ENCODE assay signal across 8 cellular contexts in the genomic region with DNA sequence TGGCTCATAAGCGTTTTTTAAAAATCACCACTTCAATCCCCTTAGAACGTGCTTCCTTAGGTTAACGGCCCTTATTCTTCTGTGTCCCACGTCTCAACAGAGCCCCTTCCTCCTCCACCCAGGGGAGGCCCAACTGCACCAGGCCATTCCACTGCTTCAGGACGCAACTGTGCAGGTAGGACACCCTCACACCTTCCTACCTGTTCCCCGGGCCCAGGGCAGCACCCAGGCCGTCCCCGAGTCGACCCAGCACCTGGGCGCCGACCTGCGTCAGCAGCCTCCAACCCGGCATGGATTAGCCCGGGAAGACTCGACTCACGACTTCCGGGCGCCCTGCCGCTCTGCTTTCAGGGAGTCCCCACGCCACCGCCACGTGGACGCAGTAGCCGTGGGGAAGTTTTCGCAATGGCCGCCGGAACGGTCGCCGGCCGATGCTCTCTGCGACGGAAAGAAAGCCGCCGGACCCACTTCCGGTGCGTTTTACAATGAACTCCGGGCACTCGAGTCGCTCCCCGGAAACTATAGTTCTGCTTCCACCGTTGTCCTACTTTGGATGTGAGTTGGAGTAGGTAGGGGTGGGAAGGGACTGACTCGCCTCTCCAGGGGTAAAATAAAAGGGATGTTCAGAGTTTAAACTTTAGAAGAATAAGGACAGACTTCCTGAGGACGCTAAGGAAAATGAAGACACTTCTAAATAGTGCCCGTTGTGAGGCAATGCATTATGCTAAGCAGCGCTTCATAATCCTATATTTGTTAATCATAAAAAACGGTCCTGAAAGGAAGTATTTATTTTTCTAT. TPM values are rescaled to one million over a fixed set of nuclear protein-coding genes. Genes with fewer than 3 reads are reported as not detected.
DNase-seq lines count a peak whose midpoint lies in the region; ATAC-seq and TF ChIP-seq lines count a peak whose summit lies in the region.

TSS of gene MRPL3 (minus strand) at position 442 of the 798 bp plus-strand sequence. CDS start at position 292, 150 bp downstream.

- intact Hi-C loops in activated CD4-positive, alpha-beta memory T cell treated with anti-CD3 and anti-CD28 coated beads for 36 hours (cut with micrococcal nuclease), result loop anchor here (1.0 to 5.0 kb wide), 5 partner anchors 11 to 756 kb away; partner anchors contain the start of genes ASTE1, ATP2C1, NEK11 and NUDT16

- H3K27me3 Mint-ChIP-seq in CD4-positive, CD25-positive, alpha-beta regulatory T cell, result peaks cover 7% of the 10 kb centered on the region
- H3K27me3 Mint-ChIP-seq in activated CD4-positive, alpha-beta memory T cell treated with anti-CD3 and anti-CD28 coated beads for 36 hours, result no peaks in the 10 kb centered on the region

- whole genome bisulfite sequencing in liver, result 3% methylated on average over 47 of the region's 47 CpGs

- peak within 1 kb of the TSS; percentile 77 for H3K27ac ChIP-seq in CD4-positive, CD25-positive, alpha-beta regulatory T cell (ENCODE audit: insufficient read depth, low read length, poor library complexity, severe bottlenecking)
- H3K27ac ChIP-seq in duodenal mucosa (ENCODE audit: low read depth, low read length) (no peak within 1 kb of the TSS), liver (ENCODE audit: low read depth in 1 of 2, low read length in 2 of 2) (peak within 1 kb of the TSS; percentile 72 to 87)

- peaks cover 24 to 51% (median 36%) of the 10 kb centered on the region in 4 donors for H3K4me1 Mint-ChIP-seq in CD4-positive, CD25-positive, alpha-beta regulatory T cell
- H3K4me1 Mint-ChIP-seq in activated CD4-positive, alpha-beta memory T cell treated with anti-CD3 and anti-CD28 coated beads for 36 hours (ENCODE audit: low read depth), result peaks cover 32% of the 10 kb centered on the region

- CTCF ChIA-PET in activated CD4-positive, alpha-beta memory T cell treated with anti-CD3 and anti-CD28 coated beads for 36 hours (lab: Charles Lee), result no interaction called here

- TF ChIP-seq CTCF in liver (IDR thresholded peaks at IDR 0.05; ENCODE audit: low read depth, low read length, missing input control), result no peak

- POLR2A ChIA-PET in activated CD4-positive, alpha-beta memory T cell treated with anti-CD3 and anti-CD28 coated beads for 36 hours (lab: Charles Lee), result no interaction called here

- H3K36me3 Mint-ChIP-seq in CD4-positive, CD25-positive, alpha-beta regulatory T cell, result peaks cover 20% of the 10 kb centered on the region
- peaks cover 27% of the 10 kb centered on the region for H3K36me3 Mint-ChIP-seq in activated CD4-positive, alpha-beta memory T cell treated with anti-CD3 and anti-CD28 coated beads for 36 hours

- peak; percentile 72 to 93 (median 81) for DNase-seq in CD4-positive, CD25-positive, alpha-beta regulatory T cell
- DNase-seq in NCI-H774 (lab: John Stamatoyannopoulos, UW), result peak; percentile 92
- peak; percentile 91 for DNase-seq in activated CD4-positive, alpha-beta memory T cell treated with anti-CD3 and anti-CD28 coated beads for 36 hours
- peak; percentile 84 for DNase-seq in stimulated activated CD4-positive, alpha-beta T cell treated with anti-CD3 and anti-CD28 coated beads, Interleukin-4, amount 100 ng/mL, for 1 hour

- TF ChIP-seq RAD21 in liver (IDR thresholded peaks at IDR 0.05), result peak; percentile 61 to 64

- H3K4me3 Mint-ChIP-seq in CD4-positive, CD25-positive, alpha-beta regulatory T cell, result peak within 1 kb of the TSS; percentile 97 to 99 (median 99)
- H3K4me3 Mint-ChIP-seq in activated CD4-positive, alpha-beta memory T cell treated with anti-CD3 and anti-CD28 coated beads for 36 hours, result peak within 1 kb of the TSS; percentile 99

- H3K27me3 ChIP-seq in CD4-positive, CD25-positive, alpha-beta regulatory T cell (ENCODE audit: control insufficient read depth, insufficient read depth, low read length), result peaks cover 10% of the 10 kb centered on the region
- peaks cover 0 to 10% of the 10 kb centered on the region in 2 donors for H3K27me3 ChIP-seq in duodenal mucosa (ENCODE audit: control insufficient read depth in 1 of 2, insufficient read depth in 2 of 2, low read length in 2 of 2)
- H3K27me3 ChIP-seq in liver (ENCODE audit: control insufficient read depth in 4 of 4, insufficient read depth in 4 of 4, low read length in 3 of 4), result peaks cover 0 to 4% (median 2%) of the 10 kb centered on the region in 4 donors

- peaks cover 0 to 3% (median 0%) of the 10 kb centered on the region in 7 donors for H3K9me3 Mint-ChIP-seq in CD4-positive, CD25-positive, alpha-beta regulatory T cell
- H3K9me3 Mint-ChIP-seq in activated CD4-positive, alpha-beta memory T cell treated with anti-CD3 and anti-CD28 coated beads for 36 hours, result no peaks in the 10 kb centered on the region

- H3K4me3 ChIP-seq in CD4-positive, CD25-positive, alpha-beta regulatory T cell (ENCODE audit: low read depth, low read length), result peak within 1 kb of the TSS; percentile 95
- H3K4me3 ChIP-seq in duodenal mucosa (ENCODE audit: low read depth in 1 of 2, low read length in 2 of 2) (peak within 1 kb of the TSS; percentile 98 to 99), liver (ENCODE audit: low read depth in 1 of 3, low read length in 3 of 3) (peak within 1 kb of the TSS; percentile 67 to 94 (median 87))

- ATAC-seq in CD4-positive, CD25-positive, alpha-beta regulatory T cell (ENCODE audit: low read depth in 2 of 2), result peak; percentile 87 to 92
- peak; percentile 96 for ATAC-seq in GM19438 (IDR thresholded peaks at IDR 0.05; ENCODE audit: low read depth, unreplicated experiment)
- peak; percentile 97 for ATAC-seq in HG03571 (IDR thresholded peaks at IDR 0.05; ENCODE audit: unreplicated experiment)

- H3K9ac ChIP-seq in duodenal mucosa (ENCODE audit: low read depth in 1 of 2, low read length in 2 of 2) (peak within 1 kb of the TSS; percentile 87 to 94), liver (ENCODE audit: low read depth in 1 of 2, low read length in 2 of 2) (peak within 1 kb of the TSS; percentile 63)

- peaks cover 23% of the 10 kb centered on the region for H3K4me1 ChIP-seq in CD4-positive, CD25-positive, alpha-beta regulatory T cell (ENCODE audit: control insufficient read depth, insufficient read depth, low read length, poor library complexity, severe bottlenecking)
- peaks cover 13 to 23% of the 10 kb centered on the region in 2 donors for H3K4me1 ChIP-seq in duodenal mucosa (ENCODE audit: control insufficient read depth in 1 of 2, insufficient read depth in 2 of 2, low read length in 2 of 2)
- peaks cover 0 to 21% (median 7%) of the 10 kb centered on the region in 4 donors for H3K4me1 ChIP-seq in liver (ENCODE audit: control insufficient read depth in 4 of 4, insufficient read depth in 4 of 4, low read length in 3 of 4)

- H3K9me3 ChIP-seq in CD4-positive, CD25-positive, alpha-beta regulatory T cell (ENCODE audit: control insufficient read depth in 2 of 2, low read length in 2 of 2), result no peaks in the 10 kb centered on the region
- H3K9me3 ChIP-seq in duodenal mucosa (ENCODE audit: control insufficient read depth in 1 of 2, low read length in 2 of 2) (no peaks in the 10 kb centered on the region), liver (ENCODE audit: control insufficient read depth in 4 of 4, low read length in 3 of 4) (no peaks in the 10 kb centered on the region)

- peaks cover 25% of the 10 kb centered on the region for H3K36me3 ChIP-seq in CD4-positive, CD25-positive, alpha-beta regulatory T cell (ENCODE audit: control insufficient read depth, insufficient read depth, low read length)
- H3K36me3 ChIP-seq in duodenal mucosa (ENCODE audit: control insufficient read depth in 1 of 2, insufficient read depth in 2 of 2, low read length in 2 of 2) (peaks cover 8 to 25% of the 10 kb centered on the region in 2 donors), liver (ENCODE audit: control insufficient read depth in 4 of 4, insufficient read depth in 3 of 4, low read depth in 1 of 4, low read length in 3 of 4) (peaks cover 0 to 22% (median 13%) of the 10 kb centered on the region in 4 donors)

- peak within 1 kb of the TSS; percentile 96 to 98 (median 98) for H3K27ac Mint-ChIP-seq in CD4-positive, CD25-positive, alpha-beta regulatory T cell
- H3K27ac Mint-ChIP-seq in activated CD4-positive, alpha-beta memory T cell treated with anti-CD3 and anti-CD28 coated beads for 36 hours, result peak within 1 kb of the TSS; percentile 90

TF ChIP-seq in liver, 16 proteins besides CTCF, POLR2A, EP300 and RAD21 (continues in another document):
- TF ChIP-seq EGR1 (IDR thresholded peaks at IDR 0.05; ENCODE audit: low read depth in 2 of 2) (peak in 1 of 2 donors; percentile 49), MAX (IDR thresholded peaks at IDR 0.05) (peak; percentile 97), FOXA1 (IDR thresholded peaks at IDR 0.05) (no peak)
- TF ChIP-seq, protein P1, sequence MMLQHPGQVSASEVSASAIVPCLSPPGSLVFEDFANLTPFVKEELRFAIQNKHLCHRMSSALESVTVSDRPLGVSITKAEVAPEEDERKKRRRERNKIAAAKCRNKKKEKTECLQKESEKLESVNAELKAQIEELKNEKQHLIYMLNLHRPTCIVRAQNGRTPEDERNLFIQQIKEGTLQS (IDR thresholded peaks at IDR 0.05), result peak; percentile 64

RNA-seq across cellular contexts. Expression of gene MRPL3, which starts in this region (rescaled TPM):
- total RNA-seq in CD4-positive, CD25-positive, alpha-beta regulatory T cell, result 27.3 TPM
- 10 to 100 TPM; 69.4 to 85.5 (median 75.8) TPM for polyA plus RNA-seq in CD4-positive, CD25-positive, alpha-beta regulatory T cell
- total RNA-seq in activated CD4-positive, alpha-beta memory T cell treated with anti-CD3 and anti-CD28 coated beads for 36 hours, result 100 to 1,000 TPM; 145 to 146 TPM
- 10 to 100 TPM; 44.5 to 52.9 TPM for total RNA-seq in liver
- polyA plus RNA-seq in liver, result 10 to 100 TPM; 35.7 to 50.6 TPM
